Comparison of ENCODE assay signal across 22 cellular contexts in the genomic region with DNA sequence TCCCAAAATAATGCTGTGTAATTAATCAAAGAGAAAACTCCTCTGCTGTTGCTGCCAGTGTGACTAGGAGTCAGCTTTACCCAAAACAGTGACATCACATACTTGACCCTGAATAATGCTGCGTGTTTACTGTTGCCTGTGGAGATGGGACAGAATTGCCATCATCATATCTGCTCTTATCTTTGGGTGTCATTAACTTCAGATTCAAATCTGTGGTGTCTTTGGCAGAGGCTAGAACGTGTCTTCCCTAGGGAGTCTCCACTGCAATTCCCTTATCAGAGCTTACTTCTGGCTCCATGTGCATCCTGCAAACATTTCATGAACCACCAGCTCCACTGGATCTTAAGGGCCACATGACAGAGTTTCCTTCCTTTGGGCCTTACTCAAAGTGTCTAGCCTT.
DNase-seq lines count a peak whose midpoint lies in the region; ATAC-seq, FAIRE-seq and TF ChIP-seq lines count a peak whose summit lies in the region.
"Had no signal": no experiment of that assay in that cellular context is flagged by ENCODE, and none has a peak within 500 bp of the region (broad histone marks: within the 10 kb centered on the region; RNA-seq: fewer than 3 reads in every experiment).

No MANE protein-coding gene starts in this region.

- intact Hi-C loops in HepG2 (cut with micrococcal nuclease; ENCODE audit: unreplicated experiment) (no loop called here), right lobe of liver (cut with DNase I) (no loop called here)

- no peaks in the 10 kb centered on the region for H3K79me1 ChIP-seq in mesendoderm (ENCODE audit: low read length)

- H3K79me2 ChIP-seq in HepG2 (ENCODE audit: insufficient read depth, low read length) (no peaks in the 10 kb centered on the region), mesendoderm (ENCODE audit: control insufficient read depth, insufficient read depth, low read length) (no peaks in the 10 kb centered on the region)

- H3K27me3 ChIP-seq in HepG2 (ENCODE audit: control insufficient read depth in 1 of 2, insufficient read depth in 2 of 2, low read length in 2 of 2), result no peaks in the 10 kb centered on the region; a peak in 1 of 5 replicates
- H3K27me3 ChIP-seq in right lobe of liver, result no peaks in the 10 kb centered on the region
- no peaks in the 10 kb centered on the region for H3K27me3 ChIP-seq in mesendoderm (ENCODE audit: insufficient read depth, low read length, poor library complexity)

- ATAC-seq in HepG2, result no peak
- ATAC-seq in right lobe of liver, result no peak
- ATAC-seq: A549, GM23338 had no signal

- FAIRE-seq in HepG2 (lab: Jason Lieb, UNC), result no peak
- FAIRE-seq: A549, GM12891, GM18507 had no signal

- no peaks in the 10 kb centered on the region for H4K20me1 ChIP-seq in HepG2 (ENCODE audit: insufficient read depth, low read length)

- H3K27ac ChIP-seq in HepG2 (ENCODE audit: extremely low read length, insufficient read depth, low read length), result no peak overlapping the region
- no peak overlapping the region for H3K27ac ChIP-seq in right lobe of liver
- H3K27ac ChIP-seq in mesendoderm (ENCODE audit: low read depth, low read length), result no peak overlapping the region
- H3K27ac ChIP-seq: 22Rv1, A549 had no signal

- H3K4me3 ChIP-seq in HepG2 (replicated peaks in 1 of 3; ENCODE audit: insufficient read depth in 1 of 3, low read depth in 2 of 3, low read length in 3 of 3) (no peak overlapping the region), right lobe of liver (no peak overlapping the region), mesendoderm (ENCODE audit: low read length) (no peak overlapping the region)
- H3K4me3 ChIP-seq: A549, GM23338, HAP-1 had no signal

- no peak for TF ChIP-seq CTCF in HepG2 (CRISPR knock-in tag; IDR thresholded peaks at IDR 0.05)
- no peak for TF ChIP-seq CTCF in right lobe of liver (IDR thresholded peaks at IDR 0.05)

- no TSS peak for BruUV-seq in HepG2 (replicated peaks; lab: Mats Ljungman, UMichigan)

- H2AFZ ChIP-seq in HepG2 (ENCODE audit: low read length), result no peak overlapping the region
- H2AFZ ChIP-seq: GM23338 had no signal

- H3K23ac ChIP-seq in mesendoderm (ENCODE audit: low read length), result no peak overlapping the region

- no peak for TF ChIP-seq POLR2A in HepG2 (IDR thresholded peaks at IDR 0.05; ENCODE audit: insufficient read depth in 1 of 2, low read depth in 2 of 2, low read length in 2 of 2)
- no peak for TF ChIP-seq POLR2A in right lobe of liver (IDR thresholded peaks at IDR 0.05)

- TF ChIP-seq EP300 in HepG2 (IDR thresholded peaks at IDR 0.05; ENCODE audit: low read depth in 2 of 2, low read length in 2 of 2) (no peak), HepG2 (CRISPR knock-in tag; IDR thresholded peaks at IDR 0.05; ENCODE audit: borderline replicate concordance) (no peak)

- POLR2A ChIA-PET in HepG2 (lab: Yijun Ruan, JAX), result no interaction called here

- H3K56ac ChIP-seq in mesendoderm (ENCODE audit: low read length), result no peak overlapping the region

- no peak overlapping the region for H4K5ac ChIP-seq in mesendoderm (ENCODE audit: low read length)

- H3K4ac ChIP-seq in mesendoderm (ENCODE audit: low read depth, low read length), result no peak overlapping the region

- H3K9ac ChIP-seq in HepG2 (ENCODE audit: insufficient read depth, low read depth, low read length) (no peak overlapping the region), mesendoderm (ENCODE audit: low read length) (no peak overlapping the region)

- DNase-seq in DMS53 (lab: John Stamatoyannopoulos, UW) (peak; percentile 22), DMS53 treated with DMSO at 0.1 percent for 48 hours (lab: John Stamatoyannopoulos, UW; ENCODE audit: unreplicated experiment) (no peak), HepG2 (ENCODE audit: low spot score) (no peak), right lobe of liver (no peak), mesendoderm (peak; percentile 88), SIG-M5 (lab: John Stamatoyannopoulos, UW) (no peak), 8988T (no peak)
- DNase-seq: ACHN; AML-193; C1 segment of cervical spinal cord; Caco-2; CD4-positive, alpha-beta memory T cell; DMS153; DMS79 treated with DMSO at 0.1 percent for 48 hours; GF-D8; HFFc6 had no signal

- no peak for TF ChIP-seq RAD21 in HepG2 (CRISPR knock-in tag; IDR thresholded peaks at IDR 0.05)

- no peak overlapping the region for H3K4me2 ChIP-seq in HepG2 (ENCODE audit: low read depth, low read length)
- no peak overlapping the region for H3K4me2 ChIP-seq in mesendoderm (ENCODE audit: low read length)
- H3K4me2 ChIP-seq: A549, GM23338 had no signal

- CTCF ChIA-PET in HepG2 (lab: Yijun Ruan, JAX; ENCODE audit: low intra/inter-chr PET ratio, low total read pairs), result no interaction called here

- H3K9me3 ChIP-seq in HepG2 (ENCODE audit: low read length) (no peaks in the 10 kb centered on the region), right lobe of liver (no peaks in the 10 kb centered on the region)
- H3K9me3 ChIP-seq: A549, Caco-2, HAP-1 had no signal

- WGBS in HepG2 (ENCODE audit: low lambda C conversion rate), result 0% methylated on average over 2 of the region's 2 CpGs
- WGBS in right lobe of liver (ENCODE audit: insufficient coverage, low coverage, low lambda C conversion rate, missing lambda C conversion rate), result 36% methylated on average over 2 of the region's 2 CpGs
- no CpG with 5 or more reads among the region's 2 CpGs for WGBS in mesendoderm (ENCODE audit: extremely low coverage, insufficient coverage, low lambda C conversion rate)

- H4K8ac ChIP-seq in mesendoderm (ENCODE audit: low read depth, low read length), result no peak overlapping the region

- no peak overlapping the region for H2BK15ac ChIP-seq in mesendoderm (replicated peaks; ENCODE audit: low read depth)

- H2BK5ac ChIP-seq in mesendoderm (ENCODE audit: low read length), result no peak overlapping the region

- no peak overlapping the region for H2BK120ac ChIP-seq in mesendoderm (ENCODE audit: low read depth, low read length)

- no peak overlapping the region for H2AK5ac ChIP-seq in mesendoderm (ENCODE audit: low read length)

- no peaks in the 10 kb centered on the region for H3K36me3 ChIP-seq in HepG2 (replicated peaks in 1 of 2; ENCODE audit: control insufficient read depth in 1 of 2, insufficient read depth in 2 of 2, low read length in 2 of 2)
- no peaks in the 10 kb centered on the region for H3K36me3 ChIP-seq in right lobe of liver
- no peaks in the 10 kb centered on the region for H3K36me3 ChIP-seq in mesendoderm (ENCODE audit: control insufficient read depth, insufficient read depth, low read length)
- H3K36me3 ChIP-seq: HAP-1 had no signal

- H3K4me1 ChIP-seq in HepG2 (ENCODE audit: insufficient read depth, low read length), result no peaks in the 10 kb centered on the region
- H3K4me1 ChIP-seq in right lobe of liver, result no peaks in the 10 kb centered on the region
- H3K4me1 ChIP-seq in mesendoderm (ENCODE audit: control insufficient read depth, low read depth, low read length), result no peaks in the 10 kb centered on the region
- H3K4me1 ChIP-seq: A549, Caco-2 had no signal

- in situ Hi-C loops in HepG2 (cut with HindIII; ENCODE audit: extremely low pct_ligation_motif_present, low pct_unique_long_range_greater_than_20kb), result no loop called here

- no peak overlapping the region for H3K18ac ChIP-seq in mesendoderm (ENCODE audit: low read length)

TF ChIP-seq in HepG2, 621 proteins besides CTCF, POLR2A, EP300 and RAD21:
- no peak for TF ChIP-seq ZNF263 (CRISPR knock-in tag; IDR thresholded peaks at IDR 0.05)
- TF ChIP-seq, protein P1, sequence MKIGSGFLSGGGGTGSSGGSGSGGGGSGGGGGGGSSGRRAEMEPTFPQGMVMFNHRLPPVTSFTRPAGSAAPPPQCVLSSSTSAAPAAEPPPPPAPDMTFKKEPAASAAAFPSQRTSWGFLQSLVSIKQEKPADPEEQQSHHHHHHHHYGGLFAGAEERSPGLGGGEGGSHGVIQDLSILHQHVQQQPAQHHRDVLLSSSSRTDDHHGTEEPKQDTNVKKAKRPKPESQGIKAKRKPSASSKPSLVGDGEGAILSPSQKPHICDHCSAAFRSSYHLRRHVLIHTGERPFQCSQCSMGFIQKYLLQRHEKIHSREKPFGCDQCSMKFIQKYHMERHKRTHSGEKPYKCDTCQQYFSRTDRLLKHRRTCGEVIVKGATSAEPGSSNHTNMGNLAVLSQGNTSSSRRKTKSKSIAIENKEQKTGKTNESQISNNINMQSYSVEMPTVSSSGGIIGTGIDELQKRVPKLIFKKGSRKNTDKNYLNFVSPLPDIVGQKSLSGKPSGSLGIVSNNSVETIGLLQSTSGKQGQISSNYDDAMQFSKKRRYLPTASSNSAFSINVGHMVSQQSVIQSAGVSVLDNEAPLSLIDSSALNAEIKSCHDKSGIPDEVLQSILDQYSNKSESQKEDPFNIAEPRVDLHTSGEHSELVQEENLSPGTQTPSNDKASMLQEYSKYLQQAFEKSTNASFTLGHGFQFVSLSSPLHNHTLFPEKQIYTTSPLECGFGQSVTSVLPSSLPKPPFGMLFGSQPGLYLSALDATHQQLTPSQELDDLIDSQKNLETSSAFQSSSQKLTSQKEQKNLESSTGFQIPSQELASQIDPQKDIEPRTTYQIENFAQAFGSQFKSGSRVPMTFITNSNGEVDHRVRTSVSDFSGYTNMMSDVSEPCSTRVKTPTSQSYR (CRISPR knock-in tag; IDR thresholded peaks at IDR 0.05; ENCODE audit: borderline replicate concordance), result no peak
- TF ChIP-seq, protein P2, sequence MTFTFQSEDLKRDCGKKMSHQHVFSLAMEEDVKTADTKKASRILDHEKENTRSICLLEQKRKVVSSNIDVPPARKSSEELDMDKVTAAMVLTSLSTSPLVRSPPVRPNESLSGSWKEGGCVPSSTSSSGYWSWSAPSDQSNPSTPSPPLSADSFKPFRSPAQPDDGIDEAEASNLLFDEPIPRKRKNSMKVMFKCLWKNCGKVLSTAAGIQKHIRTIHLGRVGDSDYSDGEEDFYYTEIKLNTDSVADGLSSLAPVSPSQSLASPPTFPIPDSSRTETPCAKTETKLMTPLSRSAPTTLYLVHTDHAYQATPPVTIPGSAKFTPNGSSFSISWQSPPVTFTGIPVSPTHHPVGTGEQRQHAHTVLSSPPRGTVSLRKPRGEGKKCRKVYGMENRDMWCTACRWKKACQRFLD (CRISPR knock-in tag; IDR thresholded peaks at IDR 0.05; ENCODE audit: borderline replicate concordance), result no peak
- TF ChIP-seq CREB1 (IDR thresholded peaks at IDR 0.05), result peak; percentile 38
- TF ChIP-seq CREB1 (CRISPR knock-in tag; IDR thresholded peaks at IDR 0.05), result no peak
- no peak for TF ChIP-seq NFYC (CRISPR knock-in tag; IDR thresholded peaks at IDR 0.05)

Comparison
In these comparisons a context has a peak if more than half of its experiments do, and no peak if none do; other contexts are left out.
1. DNase-seq: peak in DMS53 (single experiment) and mesendoderm (single experiment); none in DMS53 treated with DMSO at 0.1 percent for 48 hours (single experiment), HepG2 (single experiment), right lobe of liver (0 of 3), SIG-M5 (single experiment) and 8988T (single experiment).